Comparison of ENCODE assay signal across 7 cellular contexts in the genomic region with DNA sequence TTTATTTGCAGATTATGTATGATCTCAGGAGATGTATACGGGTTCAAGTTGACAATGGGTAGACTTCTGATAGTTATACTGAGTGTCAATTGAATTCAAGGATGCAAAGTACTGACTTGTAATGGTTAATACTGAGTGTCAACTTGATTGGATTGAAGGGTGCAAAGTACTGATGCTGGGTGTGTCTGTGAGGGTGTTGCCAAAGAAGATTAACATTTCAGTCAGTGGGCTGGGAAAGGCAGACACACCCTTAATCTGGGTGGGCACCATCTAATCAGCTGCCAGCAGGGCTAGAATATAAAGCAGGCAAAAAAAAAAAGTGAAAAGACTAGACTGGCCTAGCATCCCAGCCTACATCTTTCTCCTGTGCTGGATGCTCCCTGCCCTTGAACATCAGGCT. TPM values are rescaled to one million over a fixed set of nuclear protein-coding genes. Genes with fewer than 3 reads are reported as not detected.
A peak's percentile ranks its signal among the peaks of the same experiment; 100 is the strongest.
DNase-seq lines count a peak whose midpoint lies in the region; ATAC-seq, FAIRE-seq and TF ChIP-seq lines count a peak whose summit lies in the region.
"Not testable (repeated sequence)": the region's sequence is repeated elsewhere in the genome, so short reads cannot be mapped to it uniquely, and the experiment has no call there.

No MANE protein-coding gene starts in this region.

- H3K9me3 ChIP-seq in CD4-positive, alpha-beta memory T cell (ENCODE audit: control insufficient read depth in 1 of 2, low read length in 2 of 2); HEK293 (ENCODE audit: control insufficient read depth, insufficient read depth, low read depth, low read length); keratinocyte (ENCODE audit: control insufficient read depth, low read depth, low read length); small intestine (ENCODE audit: control insufficient read depth, low read depth): not testable (repeated sequence)

- peaks cover 70% of the 10 kb centered on the region for H3K36me3 ChIP-seq in CD4-positive, alpha-beta memory T cell (ENCODE audit: insufficient read depth, low read length)
- H3K36me3 ChIP-seq in HEK293 (ENCODE audit: control insufficient read depth in 2 of 2, insufficient read depth in 1 of 2, low read length in 2 of 2) (peaks cover 40 to 68% of the 10 kb centered on the region in 2 experiments; a peak in 2 of 3 replicates), keratinocyte (ENCODE audit: control insufficient read depth in 2 of 2, extremely low read depth in 1 of 2, insufficient read depth in 2 of 2, low read length in 2 of 2) (peaks cover 7 to 10% of the 10 kb centered on the region in 2 experiments), small intestine (ENCODE audit: control insufficient read depth in 2 of 2, insufficient read depth in 2 of 2, low read length in 2 of 2) (peaks cover 7 to 17% of the 10 kb centered on the region in 2 donors)

- peak; percentile 20 for FAIRE-seq in keratinocyte (lab: Jason Lieb, UNC)
- FAIRE-seq in small intestine (lab: Jason Lieb, UNC) = not testable (repeated sequence)

- not testable (repeated sequence) for ATAC-seq in activated T-helper 17 cell treated with anti-CD3 and anti-CD28 coated beads, Interleukin-2, amount 50 U/mL, for 72 hours (replicated peaks)

- H3K4me1 ChIP-seq in CD4-positive, alpha-beta memory T cell (ENCODE audit: insufficient read depth, low read length) = peaks cover 27% of the 10 kb centered on the region
- not testable (repeated sequence) for H3K4me1 ChIP-seq in HEK293 (ENCODE audit: control insufficient read depth, insufficient read depth, low read length); keratinocyte (ENCODE audit: control insufficient read depth, extremely low read depth, insufficient read depth, low read length); small intestine (ENCODE audit: control insufficient read depth in 2 of 2, insufficient read depth in 1 of 2, low read depth in 1 of 2, low read length in 1 of 2)

- peaks cover 57 to 76% of the 10 kb centered on the region in 2 donors for H3K36me3 Mint-ChIP-seq in CD4-positive, alpha-beta memory T cell
- H3K36me3 Mint-ChIP-seq in activated CD4-positive, alpha-beta memory T cell treated with anti-CD3 and anti-CD28 coated beads for 36 hours = peaks cover 41% of the 10 kb centered on the region
- peaks cover 93% of the 10 kb centered on the region for H3K36me3 Mint-ChIP-seq in activated T-helper 17 cell treated with anti-CD3 and anti-CD28 coated beads, Interleukin-2, amount 50 U/mL, for 72 hours (ENCODE audit: low read depth)
- H3K36me3 Mint-ChIP-seq in activated naive CD8-positive, alpha-beta T cell treated with anti-CD3 and anti-CD28 coated beads for 36 hours = peaks cover 43% of the 10 kb centered on the region

- not testable (repeated sequence) for H3K9me1 ChIP-seq in keratinocyte (ENCODE audit: control insufficient read depth, extremely low read depth, insufficient read depth, low read length)

- peaks cover 22% of the 10 kb centered on the region for H3K79me2 ChIP-seq in keratinocyte (ENCODE audit: control insufficient read depth, insufficient read depth, low read length)

- WGBS in small intestine, 3 donors = 88 to 97% (median 90%) methylated on average over 1 of the region's 1 CpG

- H3K4me2 ChIP-seq in keratinocyte (ENCODE audit: control insufficient read depth, extremely low read depth, insufficient read depth, low read depth, low read length) = not testable (repeated sequence)

- H3K9me3 Mint-ChIP-seq in CD4-positive, alpha-beta memory T cell; activated CD4-positive, alpha-beta memory T cell treated with anti-CD3 and anti-CD28 coated beads for 36 hours; activated T-helper 17 cell treated with anti-CD3 and anti-CD28 coated beads, Interleukin-2, amount 50 U/mL, for 72 hours; activated naive CD8-positive, alpha-beta T cell treated with anti-CD3 and anti-CD28 coated beads for 36 hours: not testable (repeated sequence)

- intact Hi-C loops in CD4-positive, alpha-beta memory T cell (cut with micrococcal nuclease); activated CD4-positive, alpha-beta memory T cell treated with anti-CD3 and anti-CD28 coated beads for 36 hours (cut with micrococcal nuclease): not testable (repeated sequence)

- H3K9ac ChIP-seq in keratinocyte (ENCODE audit: control insufficient read depth, extremely low read depth, insufficient read depth, low read length) = not testable (repeated sequence)

- TF ChIP-seq CTCF in HEK293 (tag by site-specific recombination; IDR thresholded peaks at IDR 0.05); keratinocyte (optimal IDR thresholded peaks at IDR 0.05 in 1 of 3, IDR thresholded peaks at IDR 0.05 in 1 of 3, conservative IDR thresholded peaks at IDR 0.05 in 1 of 3; ENCODE audit: extremely low read depth in 1 of 3, insufficient read depth in 2 of 3, low read length in 3 of 3): not testable (repeated sequence)

- H3K4me3 Mint-ChIP-seq in CD4-positive, alpha-beta memory T cell; activated CD4-positive, alpha-beta memory T cell treated with anti-CD3 and anti-CD28 coated beads for 36 hours; activated T-helper 17 cell treated with anti-CD3 and anti-CD28 coated beads, Interleukin-2, amount 50 U/mL, for 72 hours; activated naive CD8-positive, alpha-beta T cell treated with anti-CD3 and anti-CD28 coated beads for 36 hours: not testable (repeated sequence)

- POLR2A ChIA-PET in CD4-positive, alpha-beta memory T cell (lab: Charles Lee; ENCODE audit: partially characterized antibody); HEK293 (lab: Yijun Ruan, JAX); activated CD4-positive, alpha-beta memory T cell treated with anti-CD3 and anti-CD28 coated beads for 36 hours (lab: Charles Lee): not testable (repeated sequence)

- not testable (repeated sequence) for H2AFZ ChIP-seq in keratinocyte (ENCODE audit: control insufficient read depth, low read length)

- not testable (repeated sequence) for H3K27me3 Mint-ChIP-seq in CD4-positive, alpha-beta memory T cell; activated CD4-positive, alpha-beta memory T cell treated with anti-CD3 and anti-CD28 coated beads for 36 hours; activated T-helper 17 cell treated with anti-CD3 and anti-CD28 coated beads, Interleukin-2, amount 50 U/mL, for 72 hours; activated naive CD8-positive, alpha-beta T cell treated with anti-CD3 and anti-CD28 coated beads for 36 hours

- H3K27ac ChIP-seq in CD4-positive, alpha-beta memory T cell (ENCODE audit: low read depth, low read length); HEK293 (ENCODE audit: extremely low read depth, low read depth, low read length); keratinocyte (ENCODE audit: control insufficient read depth, insufficient read depth, low read length); small intestine (ENCODE audit: low read depth in 1 of 2, low read length in 1 of 2): not testable (repeated sequence)

- not testable (repeated sequence) for H4K20me1 ChIP-seq in keratinocyte (ENCODE audit: control insufficient read depth, extremely low read depth, insufficient read depth, low read length)

- dilution Hi-C loops in keratinocyte (cut with MboI; ENCODE audit: extremely low pct_ligation_motif_present, low sequenced_read_pairs) = not testable (repeated sequence)

- peak overlapping the region in 4 of 7 donors; percentile 9 to 69 (median 38) for H3K27ac Mint-ChIP-seq in CD4-positive, alpha-beta memory T cell
- H3K27ac Mint-ChIP-seq in activated CD4-positive, alpha-beta memory T cell treated with anti-CD3 and anti-CD28 coated beads for 36 hours = peak overlapping the region; percentile 14
- peak overlapping the region; percentile 54 for H3K27ac Mint-ChIP-seq in activated T-helper 17 cell treated with anti-CD3 and anti-CD28 coated beads, Interleukin-2, amount 50 U/mL, for 72 hours
- H3K27ac Mint-ChIP-seq in activated naive CD8-positive, alpha-beta T cell treated with anti-CD3 and anti-CD28 coated beads for 36 hours = peak overlapping the region; percentile 19

- not testable (repeated sequence) for DNase-seq in CD4-positive, alpha-beta memory T cell; activated CD4-positive, alpha-beta memory T cell treated with anti-CD3 and anti-CD28 coated beads for 36 hours; activated naive CD8-positive, alpha-beta T cell treated with anti-CD3 and anti-CD28 coated beads for 36 hours; keratinocyte (ENCODE audit: low read depth, low spot score)
- DNase-seq in small intestine = peak; percentile 47

- CTCF ChIA-PET in CD4-positive, alpha-beta memory T cell (lab: Charles Lee; ENCODE audit: partially characterized antibody) = interaction anchor here (1.5 kb wide), 1 partner anchor 12 kb away, joined by 3 read pairs; no protein-coding TSS in a partner anchor
- CTCF ChIA-PET in HEK293 (lab: Yijun Ruan, JAX); activated CD4-positive, alpha-beta memory T cell treated with anti-CD3 and anti-CD28 coated beads for 36 hours (lab: Charles Lee): not testable (repeated sequence)

- peaks cover 37 to 60% (median 52%) of the 10 kb centered on the region in 4 donors for H3K4me1 Mint-ChIP-seq in CD4-positive, alpha-beta memory T cell
- H3K4me1 Mint-ChIP-seq in activated CD4-positive, alpha-beta memory T cell treated with anti-CD3 and anti-CD28 coated beads for 36 hours (ENCODE audit: low read depth) = peaks cover 45% of the 10 kb centered on the region
- peaks cover 29% of the 10 kb centered on the region for H3K4me1 Mint-ChIP-seq in activated T-helper 17 cell treated with anti-CD3 and anti-CD28 coated beads, Interleukin-2, amount 50 U/mL, for 72 hours
- H3K4me1 Mint-ChIP-seq in activated naive CD8-positive, alpha-beta T cell treated with anti-CD3 and anti-CD28 coated beads for 36 hours = peaks cover 39% of the 10 kb centered on the region

- not testable (repeated sequence) for H3K4me3 ChIP-seq in CD4-positive, alpha-beta memory T cell (ENCODE audit: low read length in 2 of 2); HEK293 (ENCODE audit: low read depth, low read length); keratinocyte (ENCODE audit: control insufficient read depth in 2 of 3, extremely low read depth in 1 of 3, insufficient read depth in 2 of 3, low read depth in 1 of 3, low read length in 3 of 3); small intestine (ENCODE audit: low read depth in 1 of 2, low read length in 2 of 2)

- not testable (repeated sequence) for H3K27me3 ChIP-seq in CD4-positive, alpha-beta memory T cell (ENCODE audit: insufficient read depth, low read length); keratinocyte (ENCODE audit: control insufficient read depth, extremely low read depth, insufficient read depth, low read length); small intestine (ENCODE audit: control insufficient read depth in 2 of 2, insufficient read depth in 2 of 2, low read length in 2 of 2)

RNA-seq across cellular contexts. Expression of a gene that starts 16.5 kb away (rescaled TPM):
- 100 to 1,000 TPM; 142 to 144 TPM for total RNA-seq in CD4-positive, alpha-beta memory T cell
- polyA plus RNA-seq in CD4-positive, alpha-beta memory T cell = 100 to 1,000 TPM; 144 to 197 TPM
- 10 to 100 TPM; 48.2 to 51.1 TPM for total RNA-seq in activated CD4-positive, alpha-beta memory T cell treated with anti-CD3 and anti-CD28 coated beads for 36 hours
- 10 to 100 TPM; 47.7 to 72.1 TPM for total RNA-seq in activated T-helper 17 cell treated with anti-CD3 and anti-CD28 coated beads, Interleukin-2, amount 50 U/mL, for 72 hours
- 10 to 100 TPM; 47.7 to 48.0 TPM for total RNA-seq in activated naive CD8-positive, alpha-beta T cell treated with anti-CD3 and anti-CD28 coated beads for 36 hours
- polyA plus RNA-seq in keratinocyte = 69.1 to 116 TPM (median 85.3 TPM) in 3 replicates
- polyA plus RNA-seq in keratinocyte (2011; ENCODE audit: low read depth) = 68.9 TPM
- polyA plus RNA-seq in keratinocyte (2011; cell fraction: cytosol; rRNA removed) = 23.7 and 46.2 TPM in 2 replicates
- 105 and 159 TPM in 2 replicates for polyA plus RNA-seq in keratinocyte (2011; cell fraction: nucleus; rRNA removed)
- polyA plus RNA-seq in keratinocyte (2012; ENCODE audit: low replicate concordance) = 69.0 and 85.6 TPM in 2 replicates
- 20.5 to 117 TPM (median 81.8 TPM) in 3 replicates for polyA minus RNA-seq in keratinocyte
- polyA minus RNA-seq in keratinocyte (2011; cell fraction: cytosol; rRNA and poly(A)+ RNA removed) = 55.8 TPM
- polyA minus RNA-seq in keratinocyte (2011; cell fraction: nucleus; rRNA and poly(A)+ RNA removed) = 142 and 234 TPM in 2 replicates
- polyA plus RNA-seq in small intestine = 10 to 100 TPM; 35.3 to 89.9 (median 53.2) TPM

RNA-seq across cellular contexts. Expression of a gene that starts 55.6 kb away (rescaled TPM):
- 10 to 100 TPM; 15.7 to 17.4 TPM for total RNA-seq in CD4-positive, alpha-beta memory T cell
- polyA plus RNA-seq in CD4-positive, alpha-beta memory T cell = 10 to 100 TPM; 15.8 to 20.7 TPM
- 10 to 100 TPM; 16.0 to 18.5 TPM for total RNA-seq in activated CD4-positive, alpha-beta memory T cell treated with anti-CD3 and anti-CD28 coated beads for 36 hours
- total RNA-seq in activated T-helper 17 cell treated with anti-CD3 and anti-CD28 coated beads, Interleukin-2, amount 50 U/mL, for 72 hours = 10 to 100 TPM; 11.6 to 14.0 TPM
- total RNA-seq in activated naive CD8-positive, alpha-beta T cell treated with anti-CD3 and anti-CD28 coated beads for 36 hours = 10 to 100 TPM; 23.0 to 25.3 TPM
- polyA plus RNA-seq in keratinocyte (12.3 to 22.5 TPM (median 16.4 TPM) in 3 replicates), small intestine (1 to 10 TPM; 5.4 to 6.9 (median 6.1) TPM)
- polyA plus RNA-seq in keratinocyte (2011; ENCODE audit: low read depth) = 11.7 TPM
- polyA plus RNA-seq in keratinocyte (2011; cell fraction: cytosol; rRNA removed) = 7.5 and 16.2 TPM in 2 replicates
- 23.5 and 23.8 TPM in 2 replicates for polyA plus RNA-seq in keratinocyte (2011; cell fraction: nucleus; rRNA removed)
- 6.3 and 9.5 TPM in 2 replicates for polyA plus RNA-seq in keratinocyte (2012; ENCODE audit: low replicate concordance)
- 4.2 to 19.2 TPM (median 8.3 TPM) in 3 replicates for polyA minus RNA-seq in keratinocyte
- polyA minus RNA-seq in keratinocyte (2011; cell fraction: cytosol; rRNA and poly(A)+ RNA removed) = 3.3 TPM
- polyA minus RNA-seq in keratinocyte (2011; cell fraction: nucleus; rRNA and poly(A)+ RNA removed) = 5.6 and 17.8 TPM in 2 replicates
